20 cellular contexts compared by ENCODE assay signal in genomic region chr20:9744551-9744950, GRCh38.
"Had no signal": no experiment of that assay in that cellular context is flagged by ENCODE, and none has a peak within 500 bp of the region (broad histone marks: within the 10 kb centered on the region; RNA-seq: fewer than 3 reads in every experiment).

No MANE protein-coding gene starts in this region.

- H3K27ac ChIP-seq: VCaP had no signal

- ATAC-seq: activated T-cell treated with anti-CD3 and anti-CD28 coated beads, Interleukin-2, amount 50 U/mL, for 4 hours; T-cell had no signal

- H3K36me3 Mint-ChIP-seq: activated CD4-positive, alpha-beta memory T cell treated with anti-CD3 and anti-CD28 coated beads for 36 hours; activated naive CD4-positive, alpha-beta T cell treated with anti-CD3 and anti-CD28 coated beads, Interleukin-2, amount 10 ng/mL, durations not matched to agents 7 days and 5 days; activated naive CD8-positive, alpha-beta T cell treated with anti-CD3 and anti-CD28 coated beads for 36 hours; T-cell had no signal

- DNase-seq: activated CD4-positive, alpha-beta memory T cell treated with anti-CD3 and anti-CD28 coated beads for 36 hours; activated CD4-positive, alpha-beta T cell treated with anti-CD3 and anti-CD28 coated beads, Interleukin-2, amount 10 ng/mL, durations not matched to agents 7 days and 5 days; activated CD4-positive, CD25-positive, alpha-beta regulatory T cell; activated CD8-positive, alpha-beta memory T cell treated with anti-CD3 and anti-CD28 coated beads for 24 hours; activated gamma-delta T cell treated with Interleukin-2 at 50 U/mL for 16 hours; activated naive CD4-positive, alpha-beta T cell treated with anti-CD3 and anti-CD28 coated beads, Interleukin-2, amount 10 ng/mL, durations not matched to agents 7 days and 5 days; activated naive CD8-positive, alpha-beta T cell treated with anti-CD3 and anti-CD28 coated beads for 36 hours; activated T-cell treated with anti-CD3 and anti-CD28 coated beads, Interleukin-2, amount 50 U/mL, for 4 hours; cerebellar nuclear complex; NCI-H1105; NCI-H1436 treated with DMSO at 0.1 percent for 48 hours; NCI-H1930; NCI-H510A treated with DMSO at 0.1 percent for 48 hours; NCI-H69; SIG-M5; T-cell; T-helper 2 cell; T1000 had no signal

- H3K27ac Mint-ChIP-seq: activated CD4-positive, alpha-beta memory T cell treated with anti-CD3 and anti-CD28 coated beads for 36 hours; activated CD4-positive, alpha-beta T cell treated with anti-CD3 and anti-CD28 coated beads, Interleukin-2, amount 10 ng/mL, durations not matched to agents 7 days and 5 days; activated naive CD4-positive, alpha-beta T cell treated with anti-CD3 and anti-CD28 coated beads, Interleukin-2, amount 10 ng/mL, durations not matched to agents 7 days and 5 days; activated naive CD8-positive, alpha-beta T cell treated with anti-CD3 and anti-CD28 coated beads for 36 hours; dendritic cell treated with granulocyte-macrophage colony-stimulating factor and Interleukin-4, amounts not matched to agents 40 ng/mL and 50 ng/mL, for 4 days; T-cell had no signal

- H3K4me1 Mint-ChIP-seq: activated CD4-positive, alpha-beta T cell treated with anti-CD3 and anti-CD28 coated beads, Interleukin-2, amount 10 ng/mL, durations not matched to agents 7 days and 5 days; activated naive CD4-positive, alpha-beta T cell treated with anti-CD3 and anti-CD28 coated beads, Interleukin-2, amount 10 ng/mL, durations not matched to agents 7 days and 5 days; activated naive CD8-positive, alpha-beta T cell treated with anti-CD3 and anti-CD28 coated beads for 36 hours; T-cell had no signal

- H3K4me3 Mint-ChIP-seq: activated CD4-positive, alpha-beta memory T cell treated with anti-CD3 and anti-CD28 coated beads for 36 hours; activated CD4-positive, alpha-beta T cell treated with anti-CD3 and anti-CD28 coated beads, Interleukin-2, amount 10 ng/mL, durations not matched to agents 7 days and 5 days; activated naive CD4-positive, alpha-beta T cell treated with anti-CD3 and anti-CD28 coated beads, Interleukin-2, amount 10 ng/mL, durations not matched to agents 7 days and 5 days; activated naive CD8-positive, alpha-beta T cell treated with anti-CD3 and anti-CD28 coated beads for 36 hours; activated T-cell treated with anti-CD3 and anti-CD28 coated beads, Interleukin-2, amount 50 U/mL, for 4 hours; dendritic cell treated with granulocyte-macrophage colony-stimulating factor and Interleukin-4, amounts not matched to agents 40 ng/mL and 50 ng/mL, for 4 days; T-cell had no signal

- H3K27me3 Mint-ChIP-seq: activated CD4-positive, alpha-beta memory T cell treated with anti-CD3 and anti-CD28 coated beads for 36 hours; activated CD4-positive, alpha-beta T cell treated with anti-CD3 and anti-CD28 coated beads, Interleukin-2, amount 10 ng/mL, durations not matched to agents 7 days and 5 days; activated naive CD4-positive, alpha-beta T cell treated with anti-CD3 and anti-CD28 coated beads, Interleukin-2, amount 10 ng/mL, durations not matched to agents 7 days and 5 days; activated naive CD8-positive, alpha-beta T cell treated with anti-CD3 and anti-CD28 coated beads for 36 hours; dendritic cell treated with granulocyte-macrophage colony-stimulating factor and Interleukin-4, amounts not matched to agents 40 ng/mL and 50 ng/mL, for 4 days; T-cell had no signal
